13 cellular contexts compared by ENCODE assay signal in the genomic region with DNA sequence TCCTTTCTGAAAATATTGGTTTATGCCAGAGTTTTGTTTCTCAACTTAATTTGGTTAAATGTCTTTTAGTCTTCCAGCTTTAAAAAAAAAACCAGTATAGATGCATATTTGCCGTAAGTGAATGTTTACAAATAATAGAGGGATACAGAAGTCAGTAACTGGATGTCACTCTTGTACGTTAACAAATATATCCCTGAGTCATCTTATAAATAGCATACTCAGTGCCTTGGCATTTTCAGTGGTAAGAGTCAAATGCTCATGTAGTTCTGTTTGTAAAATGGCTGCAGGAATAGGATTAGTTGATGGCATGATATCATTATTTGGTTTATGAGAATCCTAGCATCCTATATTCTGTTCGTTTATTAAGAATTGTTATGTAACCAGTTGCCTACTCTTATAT.
DNase-seq lines count a peak whose midpoint lies in the region; ATAC-seq and TF ChIP-seq lines count a peak whose summit lies in the region.
"Had no signal": no experiment of that assay in that cellular context is flagged by ENCODE, and none has a peak within 500 bp of the region (broad histone marks: within the 10 kb centered on the region; RNA-seq: fewer than 3 reads in every experiment).

No MANE protein-coding gene starts in this region.

- peaks cover 31% of the 10 kb centered on the region for H3K4me1 ChIP-seq in RWPE2 (ENCODE audit: insufficient read depth, poor library complexity, severe bottlenecking)

- H3K9me3 ChIP-seq in RWPE2 (ENCODE audit: severe bottlenecking), result no peaks in the 10 kb centered on the region

- no peaks in the 10 kb centered on the region for H3K27me3 ChIP-seq in RWPE2 (ENCODE audit: insufficient read depth, poor library complexity, severe bottlenecking)

- TF ChIP-seq CTCF in RWPE2 (IDR thresholded peaks at IDR 0.05; ENCODE audit: poor library complexity, severe bottlenecking), result no peak
- TF ChIP-seq CTCF in fibroblast of mammary gland (conservative IDR thresholded peaks at IDR 0.05; ENCODE audit: control insufficient read depth, insufficient read depth, low read depth, low read length), result no peak
- TF ChIP-seq CTCF in retinal pigment epithelial cell (conservative IDR thresholded peaks at IDR 0.05; ENCODE audit: low read depth, low read length), result no peak

- ATAC-seq in RWPE2 (ENCODE audit: low read depth), result peak; percentile 95
- ATAC-seq in GM21737 (IDR thresholded peaks at IDR 0.05; ENCODE audit: unreplicated experiment), result no peak
- ATAC-seq in GM21825 (IDR thresholded peaks at IDR 0.05; ENCODE audit: unreplicated experiment), result no peak
- no peak for ATAC-seq in GM18519 (IDR thresholded peaks at IDR 0.05; ENCODE audit: low FRiP score, unreplicated experiment)
- ATAC-seq: left colon had no signal

- peak; percentile 54 for DNase-seq in GM04503 (ENCODE audit: low read depth)
- no peak for DNase-seq in RWPE2 (ENCODE audit: low spot score)
- DNase-seq in fibroblast of mammary gland (ENCODE audit: low read depth), result peak; percentile 89
- peak; percentile 42 for DNase-seq in retinal pigment epithelial cell (ENCODE audit: low read depth)
- no peak for DNase-seq in NOMO-1 treated with DMSO at 0.1 percent for 48 hours (lab: John Stamatoyannopoulos, UW; ENCODE audit: unreplicated experiment)
- DNase-seq: activated CD4-positive, CD25-positive, alpha-beta regulatory T cell; left colon; NCI-H345; SHP77 treated with DMSO at 0.1 percent for 48 hours; stimulated activated naive CD4-positive, alpha-beta T cell treated with Interleukin-2 at 50 U/mL for 16 hours had no signal

- peaks cover 52% of the 10 kb centered on the region for H3K36me3 ChIP-seq in RWPE2 (ENCODE audit: low read depth)

- H3K4me3 ChIP-seq in RWPE2 (ENCODE audit: severe bottlenecking) (no peak overlapping the region), fibroblast of mammary gland (ENCODE audit: control insufficient read depth, low read depth, low read length) (no peak overlapping the region), retinal pigment epithelial cell (ENCODE audit: low read length) (no peak overlapping the region)

- H3K27ac ChIP-seq in RWPE2 (ENCODE audit: poor library complexity, severe bottlenecking), result peak overlapping the region; percentile 32

Comparison
In these comparisons a context has a peak if more than half of its experiments do, and no peak if none do; other contexts are left out.
1. DNase-seq: peak in GM04503 (single experiment), fibroblast of mammary gland (single experiment) and retinal pigment epithelial cell (single experiment); none in RWPE2 (single experiment) and NOMO-1 treated with DMSO at 0.1 percent for 48 hours (single experiment).